Comparison of ENCODE assay signal across 2 cellular contexts in the genomic region with DNA sequence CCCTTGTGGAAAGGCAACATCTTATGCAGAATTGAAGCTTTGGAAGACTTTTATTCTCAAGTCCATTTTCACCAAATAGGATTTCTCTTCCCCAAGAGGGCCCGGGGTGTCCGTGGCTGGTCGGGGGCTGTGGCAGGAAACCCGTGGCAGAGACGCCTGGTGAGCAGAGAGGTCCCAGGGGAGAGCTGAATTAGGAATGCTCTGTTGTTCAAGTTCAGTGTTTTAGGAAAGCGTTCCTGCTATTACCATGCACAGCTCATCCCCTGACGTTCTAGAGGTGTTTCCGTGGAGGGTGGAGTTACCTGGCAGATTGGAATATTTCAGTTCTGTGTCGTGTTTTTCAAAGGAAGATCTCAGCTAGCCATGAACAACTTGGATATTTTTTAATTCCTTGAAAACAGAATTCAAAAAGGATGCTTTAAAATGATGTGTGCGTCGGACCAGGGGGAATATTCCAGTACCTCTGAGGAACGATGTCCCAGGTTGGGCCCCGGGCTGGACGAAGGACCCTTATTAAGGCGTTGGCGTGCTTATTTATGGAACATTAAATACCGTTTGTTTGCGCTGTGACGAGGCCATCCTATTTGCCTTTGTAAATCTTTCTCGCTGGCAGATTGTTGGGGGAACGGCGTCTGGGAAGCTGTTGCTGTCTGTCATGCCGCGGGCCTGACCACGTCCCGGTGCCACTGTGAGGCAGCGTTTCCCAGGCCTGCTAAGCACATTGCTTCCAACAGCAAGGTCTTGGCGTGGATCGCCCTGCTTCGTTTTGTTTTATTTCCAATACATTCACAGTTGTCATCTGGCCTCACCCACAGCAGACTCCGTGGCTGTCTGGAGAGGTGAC.
TF ChIP-seq lines count a peak whose summit lies in the region.

No MANE protein-coding gene starts in this region.

TF ChIP-seq in SK-N-SH treated with all-trans-retinoic acid at 6 μM for 48 hours, 23 proteins besides CTCF, POLR2A, EP300 and RAD21 (continued from another document):
- TF ChIP-seq, protein P1, sequence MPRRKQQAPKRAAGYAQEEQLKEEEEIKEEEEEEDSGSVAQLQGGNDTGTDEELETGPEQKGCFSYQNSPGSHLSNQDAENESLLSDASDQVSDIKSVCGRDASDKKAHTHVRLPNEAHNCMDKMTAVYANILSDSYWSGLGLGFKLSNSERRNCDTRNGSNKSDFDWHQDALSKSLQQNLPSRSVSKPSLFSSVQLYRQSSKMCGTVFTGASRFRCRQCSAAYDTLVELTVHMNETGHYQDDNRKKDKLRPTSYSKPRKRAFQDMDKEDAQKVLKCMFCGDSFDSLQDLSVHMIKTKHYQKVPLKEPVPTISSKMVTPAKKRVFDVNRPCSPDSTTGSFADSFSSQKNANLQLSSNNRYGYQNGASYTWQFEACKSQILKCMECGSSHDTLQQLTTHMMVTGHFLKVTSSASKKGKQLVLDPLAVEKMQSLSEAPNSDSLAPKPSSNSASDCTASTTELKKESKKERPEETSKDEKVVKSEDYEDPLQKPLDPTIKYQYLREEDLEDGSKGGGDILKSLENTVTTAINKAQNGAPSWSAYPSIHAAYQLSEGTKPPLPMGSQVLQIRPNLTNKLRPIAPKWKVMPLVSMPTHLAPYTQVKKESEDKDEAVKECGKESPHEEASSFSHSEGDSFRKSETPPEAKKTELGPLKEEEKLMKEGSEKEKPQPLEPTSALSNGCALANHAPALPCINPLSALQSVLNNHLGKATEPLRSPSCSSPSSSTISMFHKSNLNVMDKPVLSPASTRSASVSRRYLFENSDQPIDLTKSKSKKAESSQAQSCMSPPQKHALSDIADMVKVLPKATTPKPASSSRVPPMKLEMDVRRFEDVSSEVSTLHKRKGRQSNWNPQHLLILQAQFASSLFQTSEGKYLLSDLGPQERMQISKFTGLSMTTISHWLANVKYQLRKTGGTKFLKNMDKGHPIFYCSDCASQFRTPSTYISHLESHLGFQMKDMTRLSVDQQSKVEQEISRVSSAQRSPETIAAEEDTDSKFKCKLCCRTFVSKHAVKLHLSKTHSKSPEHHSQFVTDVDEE (CRISPR knock-in tag; IDR thresholded peaks at IDR 0.05) = no peak
- TF ChIP-seq TCF4 (CRISPR knock-in tag; IDR thresholded peaks at IDR 0.05; ENCODE audit: borderline replicate concordance) = no peak
- TF ChIP-seq, protein P2, sequence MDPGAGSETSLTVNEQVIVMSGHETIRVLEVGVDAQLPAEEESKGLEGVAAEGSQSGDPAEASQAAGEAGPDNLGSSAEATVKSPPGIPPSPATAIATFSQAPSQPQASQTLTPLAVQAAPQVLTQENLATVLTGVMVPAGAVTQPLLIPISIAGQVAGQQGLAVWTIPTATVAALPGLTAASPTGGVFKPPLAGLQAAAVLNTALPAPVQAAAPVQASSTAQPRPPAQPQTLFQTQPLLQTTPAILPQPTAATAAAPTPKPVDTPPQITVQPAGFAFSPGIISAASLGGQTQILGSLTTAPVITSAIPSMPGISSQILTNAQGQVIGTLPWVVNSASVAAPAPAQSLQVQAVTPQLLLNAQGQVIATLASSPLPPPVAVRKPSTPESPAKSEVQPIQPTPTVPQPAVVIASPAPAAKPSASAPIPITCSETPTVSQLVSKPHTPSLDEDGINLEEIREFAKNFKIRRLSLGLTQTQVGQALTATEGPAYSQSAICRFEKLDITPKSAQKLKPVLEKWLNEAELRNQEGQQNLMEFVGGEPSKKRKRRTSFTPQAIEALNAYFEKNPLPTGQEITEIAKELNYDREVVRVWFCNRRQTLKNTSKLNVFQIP (CRISPR knock-in tag; IDR thresholded peaks at IDR 0.05; ENCODE audit: borderline replicate concordance, low read depth) = no peak
- TF ChIP-seq TOX (CRISPR knock-in tag; IDR thresholded peaks at IDR 0.05; ENCODE audit: borderline replicate concordance) = no peak
- TF ChIP-seq GLIS3 (CRISPR knock-in tag; IDR thresholded peaks at IDR 0.05) = no peak
- TF ChIP-seq ARNTL (CRISPR knock-in tag; IDR thresholded peaks at IDR 0.05; ENCODE audit: borderline replicate concordance, low read depth) = no peak
- no peak for TF ChIP-seq CSDC2 (CRISPR knock-in tag; IDR thresholded peaks at IDR 0.05)
- no peak for TF ChIP-seq ZFP30 (CRISPR knock-in tag; IDR thresholded peaks at IDR 0.05)
- no peak for TF ChIP-seq CREB5 (CRISPR knock-in tag; IDR thresholded peaks at IDR 0.05; ENCODE audit: low read depth)
- TF ChIP-seq ZNF8 (CRISPR knock-in tag; IDR thresholded peaks at IDR 0.05) = no peak
- TF ChIP-seq PPARA (CRISPR knock-in tag; IDR thresholded peaks at IDR 0.05; ENCODE audit: borderline replicate concordance) = no peak
- TF ChIP-seq BACH2 (CRISPR knock-in tag; IDR thresholded peaks at IDR 0.05; ENCODE audit: borderline replicate concordance) = no peak
- no peak for TF ChIP-seq ZC3H10 (CRISPR knock-in tag; IDR thresholded peaks at IDR 0.05)
- no peak for TF ChIP-seq SNAI2 (CRISPR knock-in tag; IDR thresholded peaks at IDR 0.05)
- TF ChIP-seq OSR1 (CRISPR knock-in tag; IDR thresholded peaks at IDR 0.05) = no peak
- no peak for TF ChIP-seq ZNF565 (CRISPR knock-in tag; conservative IDR thresholded peaks at IDR 0.05; ENCODE audit: low read depth)
- no peak for TF ChIP-seq RARB (CRISPR knock-in tag; IDR thresholded peaks at IDR 0.05)
- TF ChIP-seq ESRRG (CRISPR knock-in tag; IDR thresholded peaks at IDR 0.05) = no peak

TF ChIP-seq in SK-N-SH, 30 proteins besides CTCF, POLR2A, EP300 and RAD21 (continued from another document):
- no peak for TF ChIP-seq SMC3 (IDR thresholded peaks at IDR 0.05; ENCODE audit: low read depth, low read length)
- no peak for TF ChIP-seq TEAD4 (IDR thresholded peaks at IDR 0.05; ENCODE audit: borderline replicate concordance, insufficient read depth)
- no peak for TF ChIP-seq RXRA (IDR thresholded peaks at IDR 0.05; ENCODE audit: borderline replicate concordance, low read depth)
- TF ChIP-seq SIN3A (IDR thresholded peaks at IDR 0.05; ENCODE audit: borderline replicate concordance, low read depth, low read length) = no peak
- TF ChIP-seq GATA2 (CRISPR knock-in tag; IDR thresholded peaks at IDR 0.05) = no peak
- no peak for TF ChIP-seq POLR2AphosphoS5 (IDR thresholded peaks at IDR 0.05; ENCODE audit: low read depth, low read length)
- TF ChIP-seq, protein P3, sequence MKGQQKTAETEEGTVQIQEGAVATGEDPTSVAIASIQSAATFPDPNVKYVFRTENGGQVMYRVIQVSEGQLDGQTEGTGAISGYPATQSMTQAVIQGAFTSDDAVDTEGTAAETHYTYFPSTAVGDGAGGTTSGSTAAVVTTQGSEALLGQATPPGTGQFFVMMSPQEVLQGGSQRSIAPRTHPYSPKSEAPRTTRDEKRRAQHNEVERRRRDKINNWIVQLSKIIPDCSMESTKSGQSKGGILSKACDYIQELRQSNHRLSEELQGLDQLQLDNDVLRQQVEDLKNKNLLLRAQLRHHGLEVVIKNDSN (IDR thresholded peaks at IDR 0.05; ENCODE audit: borderline replicate concordance, low read depth) = no peak
- no peak for TF ChIP-seq NRF1 (IDR thresholded peaks at IDR 0.05; ENCODE audit: low read depth, low read length)
- no peak for TF ChIP-seq CHD2 (IDR thresholded peaks at IDR 0.05; ENCODE audit: low read length, partially characterized antibody)
- TF ChIP-seq TAF1 (IDR thresholded peaks at IDR 0.05; ENCODE audit: borderline replicate concordance, low read depth, low read length) = no peak
- no peak for TF ChIP-seq YY1 (IDR thresholded peaks at IDR 0.05; ENCODE audit: low read depth)
- TF ChIP-seq, protein P4, sequence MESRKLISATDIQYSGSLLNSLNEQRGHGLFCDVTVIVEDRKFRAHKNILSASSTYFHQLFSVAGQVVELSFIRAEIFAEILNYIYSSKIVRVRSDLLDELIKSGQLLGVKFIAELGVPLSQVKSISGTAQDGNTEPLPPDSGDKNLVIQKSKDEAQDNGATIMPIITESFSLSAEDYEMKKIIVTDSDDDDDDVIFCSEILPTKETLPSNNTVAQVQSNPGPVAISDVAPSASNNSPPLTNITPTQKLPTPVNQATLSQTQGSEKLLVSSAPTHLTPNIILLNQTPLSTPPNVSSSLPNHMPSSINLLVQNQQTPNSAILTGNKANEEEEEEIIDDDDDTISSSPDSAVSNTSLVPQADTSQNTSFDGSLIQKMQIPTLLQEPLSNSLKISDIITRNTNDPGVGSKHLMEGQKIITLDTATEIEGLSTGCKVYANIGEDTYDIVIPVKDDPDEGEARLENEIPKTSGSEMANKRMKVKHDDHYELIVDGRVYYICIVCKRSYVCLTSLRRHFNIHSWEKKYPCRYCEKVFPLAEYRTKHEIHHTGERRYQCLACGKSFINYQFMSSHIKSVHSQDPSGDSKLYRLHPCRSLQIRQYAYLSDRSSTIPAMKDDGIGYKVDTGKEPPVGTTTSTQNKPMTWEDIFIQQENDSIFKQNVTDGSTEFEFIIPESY (IDR thresholded peaks at IDR 0.05; ENCODE audit: borderline replicate concordance, low read depth) = no peak
- TF ChIP-seq, protein P5, sequence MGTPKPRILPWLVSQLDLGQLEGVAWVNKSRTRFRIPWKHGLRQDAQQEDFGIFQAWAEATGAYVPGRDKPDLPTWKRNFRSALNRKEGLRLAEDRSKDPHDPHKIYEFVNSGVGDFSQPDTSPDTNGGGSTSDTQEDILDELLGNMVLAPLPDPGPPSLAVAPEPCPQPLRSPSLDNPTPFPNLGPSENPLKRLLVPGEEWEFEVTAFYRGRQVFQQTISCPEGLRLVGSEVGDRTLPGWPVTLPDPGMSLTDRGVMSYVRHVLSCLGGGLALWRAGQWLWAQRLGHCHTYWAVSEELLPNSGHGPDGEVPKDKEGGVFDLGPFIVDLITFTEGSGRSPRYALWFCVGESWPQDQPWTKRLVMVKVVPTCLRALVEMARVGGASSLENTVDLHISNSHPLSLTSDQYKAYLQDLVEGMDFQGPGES (IDR thresholded peaks at IDR 0.05; ENCODE audit: low read depth, low read length) = no peak
